Comparison of ENCODE assay signal across 8 cellular contexts in the genomic region with DNA sequence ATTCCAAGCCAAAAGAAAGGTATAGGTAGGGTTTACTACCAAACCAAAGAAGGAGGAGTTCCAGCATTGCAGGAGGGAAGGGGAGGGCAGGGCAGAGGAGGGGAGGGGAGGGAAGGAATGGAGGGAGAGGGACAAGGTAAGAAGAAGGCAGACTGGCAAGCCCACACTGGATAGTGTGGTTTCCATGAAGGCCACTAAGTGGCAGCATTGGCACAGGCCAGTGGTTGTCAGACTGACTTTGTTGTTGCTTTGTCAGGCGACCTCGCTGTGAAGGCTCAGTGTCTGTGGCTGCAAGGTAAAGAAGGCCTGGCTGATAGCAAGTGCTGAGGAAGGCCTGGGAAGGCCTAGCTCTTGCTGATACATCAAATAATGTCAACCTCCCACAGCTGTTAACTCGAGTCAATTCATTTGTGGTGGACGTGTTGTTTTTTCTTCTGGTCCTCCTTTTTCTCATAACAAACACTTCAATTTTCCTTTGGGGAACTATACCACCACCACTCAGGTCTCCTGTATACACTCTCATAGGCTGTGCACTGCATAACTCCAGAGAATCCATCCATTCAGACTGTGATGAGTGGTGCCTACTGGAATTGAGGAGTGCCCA. TPM values are rescaled to one million over a fixed set of nuclear protein-coding genes. Genes with fewer than 3 reads are reported as not detected.
A peak's percentile ranks its signal among the peaks of the same experiment; 100 is the strongest.
DNase-seq lines count a peak whose midpoint lies in the region; ATAC-seq and TF ChIP-seq lines count a peak whose summit lies in the region.

No MANE protein-coding gene starts in this region.

- DNase-seq in GM12864 (ENCODE audit: low read depth) (peak; percentile 25), MV-4-11 (lab: John Stamatoyannopoulos, UW) (peak; percentile 59), SK-N-DZ (ENCODE audit: low spot score) (peak; percentile 69), astrocyte of the hippocampus (ENCODE audit: low read depth, low spot score) (peak; percentile 77), iPS-NIHi11 (ENCODE audit: low spot score) (peak; percentile 80)
- DNase-seq in stimulated activated CD4-positive, alpha-beta T cell treated with anti-CD3 and anti-CD28 coated beads, Interleukin-1b, Interleukin-23, amount 100 ng/mL, for 4 hours (ENCODE audit: low read depth in 2 of 2), result peak; percentile 7 to 21

- ATAC-seq in GM19467 (IDR thresholded peaks at IDR 0.05; ENCODE audit: unreplicated experiment) (no peak), GM21737 (IDR thresholded peaks at IDR 0.05; ENCODE audit: unreplicated experiment) (no peak)

- no peak overlapping the region for H3K4me3 ChIP-seq in GM12864 (ENCODE audit: low read depth, low read length)

- peak; percentile 93 for TF ChIP-seq CTCF in GM12864 (IDR thresholded peaks at IDR 0.05; ENCODE audit: low read depth, low read length, missing control alignments)

RNA-seq across cellular contexts. Expression of a gene that starts 7.7 kb away (rescaled TPM):
- 22.1 and 22.2 TPM in 2 replicates for polyA plus RNA-seq in SK-N-DZ (2014; cell fraction: cytosol; rRNA removed)
- 46.5 and 74.9 TPM in 2 replicates for polyA plus RNA-seq in SK-N-DZ (2014; cell fraction: nucleus; rRNA removed)

RNA-seq across cellular contexts. Expression of a gene that starts 29.4 kb away (rescaled TPM):
- not detected in 2 replicates for polyA plus RNA-seq in SK-N-DZ (2014; cell fraction: cytosol; rRNA removed)
- not detected in 2 replicates for polyA plus RNA-seq in SK-N-DZ (2014; cell fraction: nucleus; rRNA removed)

Comparison
In these comparisons a context has a peak if more than half of its experiments do, and no peak if none do; other contexts are left out.
1. DNase-seq: peak in every context shown above with its lines; median percentile 80 in iPS-NIHi11; 77 in astrocyte of the hippocampus; 69 in SK-N-DZ; 59 in MV-4-11; 25 in GM12864; 14 in stimulated activated CD4-positive, alpha-beta T cell treated with anti-CD3 and anti-CD28 coated beads, Interleukin-1b, Interleukin-23, amount 100 ng/mL, for 4 hours.